Comparison of ENCODE assay signal across 8 cellular contexts in genomic region chr19:57389730-57390598, GRCh38. TPM values are rescaled to one million over a fixed set of nuclear protein-coding genes. Genes with fewer than 3 reads are reported as not detected.
A peak's percentile ranks its signal among the peaks of the same experiment; 100 is the strongest.
DNase-seq lines count a peak whose midpoint lies in the region; ATAC-seq lines count a peak whose summit lies in the region.

TSS of gene ZNF548 (plus strand) at chr19:57389854. CDS start at chr19:57390100, 246 bp downstream.

- ATAC-seq in GM19467 (IDR thresholded peaks at IDR 0.05; ENCODE audit: unreplicated experiment), result peak; percentile 95

- DNase-seq in COLO668 (lab: John Stamatoyannopoulos, UW; ENCODE audit: unreplicated experiment) (peak; percentile 94), HS-27A (ENCODE audit: low read depth) (peak; percentile 99), lung microvascular endothelial cell (ENCODE audit: low read depth in 2 of 2) (peak; percentile 99)
- DNase-seq in NK-92 treated with Interleukin-12 subunit alpha and Interleukin-12 subunit beta, amount 100 ng/mL, for 24 hours (lab: John Stamatoyannopoulos, UW), result peak; percentile 95
- peak; percentile 98 for DNase-seq in activated CD8-positive, alpha-beta memory T cell treated with anti-CD3 and anti-CD28 coated beads for 24 hours
- DNase-seq in effector CD4-positive, alpha-beta T cell, result peak; percentile 97
- peak; percentile 88 to 96 (median 89) for DNase-seq in stimulated activated CD4-positive, alpha-beta T cell treated with anti-CD3 and anti-CD28 coated beads, TNF-alpha, amount 100 ng/mL, for 48 hours (ENCODE audit: low read depth in 3 of 3)

RNA-seq across cellular contexts. Expression of gene ZNF548, which starts in this region (rescaled TPM):
- 8.1 and 11.3 TPM in 2 replicates for total RNA-seq in lung microvascular endothelial cell

Comparison
In these comparisons a context has a peak if more than half of its experiments do, and no peak if none do; other contexts are left out.
1. Peak in every context shown above with its lines: DNase-seq and ATAC-seq.